In genomic region chrX:41556958-41557357, GRCh38 we compare ENCODE assay signal across 16 cellular contexts.
DNase-seq lines count a peak whose midpoint lies in the region; ATAC-seq, FAIRE-seq and TF ChIP-seq lines count a peak whose summit lies in the region.
"Had no signal": no experiment of that assay in that cellular context is flagged by ENCODE, and none has a peak within 500 bp of the region (broad histone marks: within the 10 kb centered on the region; RNA-seq: fewer than 3 reads in every experiment).

No MANE protein-coding gene starts in this region.

- peak overlapping the region; percentile 60 for H3K27ac Mint-ChIP-seq in activated naive CD4-positive, alpha-beta T cell treated with anti-CD3 and anti-CD28 coated beads, Interleukin-2, amount 10 ng/mL, durations not matched to agents 7 days and 5 days
- no peak overlapping the region for H3K27ac Mint-ChIP-seq in activated naive CD4-positive, alpha-beta T cell treated with anti-CD3 and anti-CD28 coated beads for 36 hours
- peak overlapping the region; percentile 79 for H3K27ac Mint-ChIP-seq in activated T-helper 17 cell treated with anti-CD3 and anti-CD28 coated beads, Interleukin-2, amount 50 U/mL, for 72 hours
- H3K27ac Mint-ChIP-seq: mesothelial cell of epicardium had no signal

- H3K4me3 Mint-ChIP-seq in activated naive CD4-positive, alpha-beta T cell treated with anti-CD3 and anti-CD28 coated beads, Interleukin-2, amount 10 ng/mL, durations not matched to agents 7 days and 5 days, result no peak overlapping the region
- no peak overlapping the region for H3K4me3 Mint-ChIP-seq in activated naive CD4-positive, alpha-beta T cell treated with anti-CD3 and anti-CD28 coated beads for 36 hours
- H3K4me3 Mint-ChIP-seq in activated T-helper 17 cell treated with anti-CD3 and anti-CD28 coated beads, Interleukin-2, amount 50 U/mL, for 72 hours, result peak overlapping the region; percentile 55
- H3K4me3 Mint-ChIP-seq: mesothelial cell of epicardium had no signal

- no peak for DNase-seq in activated naive CD4-positive, alpha-beta T cell treated with anti-CD3 and anti-CD28 coated beads, Interleukin-2, amount 10 ng/mL, durations not matched to agents 7 days and 5 days
- no peak for DNase-seq in activated naive CD4-positive, alpha-beta T cell treated with anti-CD3 and anti-CD28 coated beads for 36 hours
- peak; percentile 2 for DNase-seq in KG1 (lab: John Stamatoyannopoulos, UW)
- no peak for DNase-seq in SW 1271 (lab: John Stamatoyannopoulos, UW)
- DNase-seq in right cardiac atrium, result no peak
- no peak for DNase-seq in kidney
- DNase-seq: adrenal gland; DMS 273 treated with DMSO at 0.1 percent for 48 hours; islet precursor cell; NCI-H2107; SHP77 treated with DMSO at 0.1 percent for 48 hours; stimulated activated naive CD4-positive, alpha-beta T cell; uterus had no signal

- H3K27me3 Mint-ChIP-seq in activated naive CD4-positive, alpha-beta T cell treated with anti-CD3 and anti-CD28 coated beads, Interleukin-2, amount 10 ng/mL, durations not matched to agents 7 days and 5 days, result no peaks in the 10 kb centered on the region
- no peaks in the 10 kb centered on the region for H3K27me3 Mint-ChIP-seq in activated naive CD4-positive, alpha-beta T cell treated with anti-CD3 and anti-CD28 coated beads for 36 hours (ENCODE audit: low read depth)
- H3K27me3 Mint-ChIP-seq in activated T-helper 17 cell treated with anti-CD3 and anti-CD28 coated beads, Interleukin-2, amount 50 U/mL, for 72 hours, result no peaks in the 10 kb centered on the region

- H3K27ac ChIP-seq in right cardiac atrium (ENCODE audit: low read length), result no peak overlapping the region
- no peak overlapping the region for H3K27ac ChIP-seq in kidney (ENCODE audit: low read depth in 2 of 2, low read length in 2 of 2)
- H3K27ac ChIP-seq: adrenal gland, uterus had no signal

- no peaks in the 10 kb centered on the region for H3K27me3 ChIP-seq in right cardiac atrium (ENCODE audit: control insufficient read depth, insufficient read depth)
- H3K27me3 ChIP-seq: adrenal gland, uterus had no signal

- FAIRE-seq in kidney (lab: Jason Lieb, UNC), result no peak

- peaks cover 2% of the 10 kb centered on the region for H3K4me1 ChIP-seq in right cardiac atrium (ENCODE audit: control insufficient read depth, insufficient read depth, low read length)
- no peaks in the 10 kb centered on the region for H3K4me1 ChIP-seq in kidney (ENCODE audit: control insufficient read depth in 1 of 2, insufficient read depth in 1 of 2, low read depth in 1 of 2, low read length in 2 of 2)
- H3K4me1 ChIP-seq: uterus had no signal

- no peaks in the 10 kb centered on the region for H3K36me3 ChIP-seq in kidney (ENCODE audit: control insufficient read depth in 1 of 2, insufficient read depth in 2 of 2, low read length in 2 of 2)
- H3K36me3 ChIP-seq: adrenal gland, uterus had no signal

- WGBS in right cardiac atrium, result 83% methylated on average over 2 of the region's 2 CpGs

- intact Hi-C loops in activated naive CD4-positive, alpha-beta T cell treated with anti-CD3 and anti-CD28 coated beads for 36 hours (cut with micrococcal nuclease), result loop anchor here (10.0 kb wide), 1 partner anchor 1998 kb away; no protein-coding TSS in a partner anchor
- intact Hi-C loops in right cardiac atrium (cut with DNase I), result no loop called here
- intact Hi-C loops in kidney (cut with DNase I), result no loop called here

- no peak overlapping the region for H3K9ac ChIP-seq in kidney (ENCODE audit: low read length in 2 of 2)

- H3K4me1 Mint-ChIP-seq in activated naive CD4-positive, alpha-beta T cell treated with anti-CD3 and anti-CD28 coated beads, Interleukin-2, amount 10 ng/mL, durations not matched to agents 7 days and 5 days, result peaks cover 43% of the 10 kb centered on the region
- peaks cover 23% of the 10 kb centered on the region for H3K4me1 Mint-ChIP-seq in activated naive CD4-positive, alpha-beta T cell treated with anti-CD3 and anti-CD28 coated beads for 36 hours (ENCODE audit: low read depth)
- H3K4me1 Mint-ChIP-seq in activated T-helper 17 cell treated with anti-CD3 and anti-CD28 coated beads, Interleukin-2, amount 50 U/mL, for 72 hours, result peaks cover 14% of the 10 kb centered on the region

- no peak overlapping the region for H3K4me3 ChIP-seq in right cardiac atrium (ENCODE audit: low read length)
- no peak overlapping the region for H3K4me3 ChIP-seq in kidney (ENCODE audit: low read length in 2 of 2)
- H3K4me3 ChIP-seq: adrenal gland, uterus had no signal

- H3K9me3 Mint-ChIP-seq in activated naive CD4-positive, alpha-beta T cell treated with anti-CD3 and anti-CD28 coated beads, Interleukin-2, amount 10 ng/mL, durations not matched to agents 7 days and 5 days, result no peaks in the 10 kb centered on the region
- H3K9me3 Mint-ChIP-seq in activated naive CD4-positive, alpha-beta T cell treated with anti-CD3 and anti-CD28 coated beads for 36 hours, result no peaks in the 10 kb centered on the region
- H3K9me3 Mint-ChIP-seq in activated T-helper 17 cell treated with anti-CD3 and anti-CD28 coated beads, Interleukin-2, amount 50 U/mL, for 72 hours, result no peaks in the 10 kb centered on the region
- H3K9me3 Mint-ChIP-seq: mesothelial cell of epicardium had no signal

- no peak for TF ChIP-seq CTCF in kidney (IDR thresholded peaks at IDR 0.05; ENCODE audit: borderline replicate concordance, extremely low read depth, insufficient read depth)

- peak; percentile 70 for ATAC-seq in activated T-helper 17 cell treated with anti-CD3 and anti-CD28 coated beads, Interleukin-2, amount 50 U/mL, for 72 hours (replicated peaks)
- ATAC-seq in right cardiac atrium (no peak), GM21390 (IDR thresholded peaks at IDR 0.05; ENCODE audit: unreplicated experiment) (no peak)

- no peaks in the 10 kb centered on the region for H3K9me3 ChIP-seq in right cardiac atrium (ENCODE audit: control insufficient read depth, low read length)
- H3K9me3 ChIP-seq in kidney (ENCODE audit: control insufficient read depth in 1 of 2, low read length in 2 of 2), result no peaks in the 10 kb centered on the region
- H3K9me3 ChIP-seq: adrenal gland, uterus had no signal

- CTCF ChIA-PET in activated naive CD4-positive, alpha-beta T cell treated with anti-CD3 and anti-CD28 coated beads, Interleukin-2, amount 10 ng/mL, durations not matched to agents 7 days and 5 days (lab: Charles Lee), result interaction anchor here (0.7 to 1.0 kb wide), 2 partner anchors 26 to 202 kb away, joined by 3 to 5 read pairs; no protein-coding TSS in a partner anchor
- CTCF ChIA-PET in activated naive CD4-positive, alpha-beta T cell treated with anti-CD3 and anti-CD28 coated beads for 36 hours (lab: Charles Lee), result interaction anchor here (1.2 kb wide), 1 partner anchor 202 kb away, joined by 3 read pairs; no protein-coding TSS in a partner anchor

- H3K36me3 Mint-ChIP-seq in activated naive CD4-positive, alpha-beta T cell treated with anti-CD3 and anti-CD28 coated beads, Interleukin-2, amount 10 ng/mL, durations not matched to agents 7 days and 5 days, result peaks cover 17% of the 10 kb centered on the region
- peaks cover 1% of the 10 kb centered on the region for H3K36me3 Mint-ChIP-seq in activated naive CD4-positive, alpha-beta T cell treated with anti-CD3 and anti-CD28 coated beads for 36 hours (ENCODE audit: low read depth)
- H3K36me3 Mint-ChIP-seq in activated T-helper 17 cell treated with anti-CD3 and anti-CD28 coated beads, Interleukin-2, amount 50 U/mL, for 72 hours (ENCODE audit: low read depth), result peaks cover 23% of the 10 kb centered on the region
- H3K36me3 Mint-ChIP-seq: mesothelial cell of epicardium had no signal
